ENCODE assay signal across 28 cellular contexts in genomic region chr1:46639547-46639946, GRCh38.
"Had no signal": no experiment of that assay in that cellular context is flagged by ENCODE, and none has a peak within 500 bp of the region (broad histone marks: within the 10 kb centered on the region; RNA-seq: fewer than 3 reads in every experiment).

No MANE protein-coding gene starts in this region.

- H3K27me3 Mint-ChIP-seq: activated naive CD4-positive, alpha-beta T cell treated with anti-CD3 and anti-CD28 coated beads, Interleukin-2, amount 10 ng/mL, durations not matched to agents 7 days and 5 days; activated naive CD8-positive, alpha-beta T cell treated with anti-CD3 and anti-CD28 coated beads, Interleukin-2, amount 10 ng/mL, durations not matched to agents 7 days and 5 days; effector memory CD8-positive, alpha-beta T cell; naive thymus-derived CD8-positive, alpha-beta T cell; stimulated activated naive CD8-positive, alpha-beta T cell treated with anti-CD3 and anti-CD28 coated beads, Interleukin-15, Interleukin-2, amounts not matched to agents 100 ng/mL and 50 ng/mL, for 24 hours had no signal

- H3K4me1 Mint-ChIP-seq: activated naive CD4-positive, alpha-beta T cell treated with anti-CD3 and anti-CD28 coated beads, Interleukin-2, amount 10 ng/mL, durations not matched to agents 7 days and 5 days; activated naive CD8-positive, alpha-beta T cell treated with anti-CD3 and anti-CD28 coated beads, Interleukin-2, amount 10 ng/mL, durations not matched to agents 7 days and 5 days; neural progenitor cell; stimulated activated effector memory CD8-positive, alpha-beta T cell treated with anti-CD3 and anti-CD28 coated beads, Interleukin-12 subunit alpha, Interleukin-12 subunit beta, amount 100 ng/mL, for 72 hours had no signal

- H3K36me3 ChIP-seq: neural progenitor cell had no signal

- H3K4me3 ChIP-seq: ascending aorta, gastroesophageal sphincter, hepatocyte, neural progenitor cell, psoas muscle, sigmoid colon, thoracic aorta had no signal

- H3K27me3 ChIP-seq: ascending aorta, gastroesophageal sphincter, hepatocyte, neural progenitor cell, sigmoid colon had no signal

- H3K9me3 ChIP-seq: ascending aorta, gastroesophageal sphincter, psoas muscle, sigmoid colon, thoracic aorta had no signal

- ATAC-seq: effector memory CD8-positive, alpha-beta T cell; gastroesophageal sphincter; naive thymus-derived CD8-positive, alpha-beta T cell; psoas muscle; stimulated activated effector memory CD8-positive, alpha-beta T cell treated with anti-CD3 and anti-CD28 coated beads, Interleukin-12 subunit alpha, Interleukin-12 subunit beta, amount 100 ng/mL, for 72 hours had no signal

- DNase-seq: activated CD4-positive, alpha-beta T cell treated with anti-CD3 and anti-CD28 coated beads for 48 hours; activated CD4-positive, alpha-beta T cell treated with anti-CD3 and anti-CD28 coated beads, Interleukin-2, amount 50 U/mL, for 48 hours; activated CD8-positive, alpha-beta memory T cell treated with anti-CD3 and anti-CD28 coated beads for 24 hours; activated gamma-delta T cell; activated naive CD4-positive, alpha-beta T cell treated with anti-CD3 and anti-CD28 coated beads, Interleukin-2, amount 10 ng/mL, durations not matched to agents 7 days and 5 days; activated naive CD8-positive, alpha-beta T cell treated with anti-CD3 and anti-CD28 coated beads, Interleukin-2, amount 10 ng/mL, durations not matched to agents 7 days and 5 days; activated T-cell treated with anti-CD3 and anti-CD28 coated beads, Interleukin-2, amount 50 U/mL, for 1 hour; caudate nucleus; cortex of kidney; effector memory CD8-positive, alpha-beta T cell; islet precursor cell; naive thymus-derived CD8-positive, alpha-beta T cell; occipital lobe; psoas muscle; sigmoid colon; small intestine; stimulated activated CD4-positive, alpha-beta T cell treated with anti-CD3 and anti-CD28 coated beads, Interleukin-4, amount 100 ng/mL, for 24 hours; trophoblast cell had no signal

- H3K9me3 Mint-ChIP-seq: activated naive CD4-positive, alpha-beta T cell treated with anti-CD3 and anti-CD28 coated beads, Interleukin-2, amount 10 ng/mL, durations not matched to agents 7 days and 5 days; activated naive CD8-positive, alpha-beta T cell treated with anti-CD3 and anti-CD28 coated beads, Interleukin-2, amount 10 ng/mL, durations not matched to agents 7 days and 5 days; activated T-helper 1 cell treated with anti-CD3 and anti-CD28 coated beads, Interleukin-12 subunit alpha, Interleukin-12 subunit beta, Interleukin-2, Interleukin-4 antibody, amounts not matched to agents 30 ng/mL and 10 ng/mL and 1 ng/mL, durations not matched to agents 14 hours and 24 hours and 36 hours; brain; effector memory CD8-positive, alpha-beta T cell; naive thymus-derived CD8-positive, alpha-beta T cell; neural progenitor cell; stimulated activated effector memory CD8-positive, alpha-beta T cell treated with anti-CD3 and anti-CD28 coated beads, Interleukin-12 subunit alpha, Interleukin-12 subunit beta, amount 100 ng/mL, for 72 hours; stimulated activated naive CD8-positive, alpha-beta T cell treated with anti-CD3 and anti-CD28 coated beads, Interleukin-15, Interleukin-2, amounts not matched to agents 100 ng/mL and 50 ng/mL, for 24 hours had no signal

- H3K27ac ChIP-seq: hepatocyte, neural progenitor cell, parathyroid adenoma, psoas muscle had no signal

- H3K27ac Mint-ChIP-seq: activated naive CD4-positive, alpha-beta T cell treated with anti-CD3 and anti-CD28 coated beads, Interleukin-2, amount 10 ng/mL, durations not matched to agents 7 days and 5 days; activated naive CD8-positive, alpha-beta T cell treated with anti-CD3 and anti-CD28 coated beads, Interleukin-2, amount 10 ng/mL, durations not matched to agents 7 days and 5 days; activated T-helper 1 cell treated with anti-CD3 and anti-CD28 coated beads, Interleukin-12 subunit alpha, Interleukin-12 subunit beta, Interleukin-2, Interleukin-4 antibody, amounts not matched to agents 30 ng/mL and 10 ng/mL and 1 ng/mL, durations not matched to agents 14 hours and 24 hours and 36 hours; brain; neural progenitor cell; stimulated activated effector memory CD8-positive, alpha-beta T cell treated with anti-CD3 and anti-CD28 coated beads, Interleukin-12 subunit alpha, Interleukin-12 subunit beta, amount 100 ng/mL, for 72 hours; stimulated activated naive CD8-positive, alpha-beta T cell treated with anti-CD3 and anti-CD28 coated beads, Interleukin-15, Interleukin-2, amounts not matched to agents 100 ng/mL and 50 ng/mL, for 24 hours had no signal

- H3K4me3 Mint-ChIP-seq: activated naive CD4-positive, alpha-beta T cell treated with anti-CD3 and anti-CD28 coated beads, Interleukin-2, amount 10 ng/mL, durations not matched to agents 7 days and 5 days; activated naive CD8-positive, alpha-beta T cell treated with anti-CD3 and anti-CD28 coated beads, Interleukin-2, amount 10 ng/mL, durations not matched to agents 7 days and 5 days; activated T-helper 1 cell treated with anti-CD3 and anti-CD28 coated beads, Interleukin-12 subunit alpha, Interleukin-12 subunit beta, Interleukin-2, Interleukin-4 antibody, amounts not matched to agents 30 ng/mL and 10 ng/mL and 1 ng/mL, durations not matched to agents 14 hours and 24 hours and 36 hours; brain; effector memory CD8-positive, alpha-beta T cell; naive thymus-derived CD8-positive, alpha-beta T cell; neural progenitor cell; stimulated activated effector memory CD8-positive, alpha-beta T cell treated with anti-CD3 and anti-CD28 coated beads, Interleukin-12 subunit alpha, Interleukin-12 subunit beta, amount 100 ng/mL, for 72 hours; stimulated activated naive CD8-positive, alpha-beta T cell treated with anti-CD3 and anti-CD28 coated beads, Interleukin-15, Interleukin-2, amounts not matched to agents 100 ng/mL and 50 ng/mL, for 24 hours had no signal

- H3K4me1 ChIP-seq: neural progenitor cell, parathyroid adenoma had no signal
